ENCODE assay signal across 9 cellular contexts in genomic region chr20:1388706-1389483, GRCh38. TPM values are rescaled to one million over a fixed set of nuclear protein-coding genes. Genes with fewer than 3 reads are reported as not detected.
A peak's percentile ranks its signal among the peaks of the same experiment; 100 is the strongest.
DNase-seq lines count a peak whose midpoint lies in the region; ATAC-seq and TF ChIP-seq lines count a peak whose summit lies in the region.
"Had no signal": no experiment of that assay in that cellular context is flagged by ENCODE, and none has a peak within 500 bp of the region (broad histone marks: within the 10 kb centered on the region; RNA-seq: fewer than 3 reads in every experiment).

No MANE protein-coding gene starts in this region.

- peaks cover 7% of the 10 kb centered on the region for H3K36me3 Mint-ChIP-seq in neural progenitor cell

- TF ChIP-seq CTCF in DND-41 (IDR thresholded peaks at IDR 0.05; ENCODE audit: borderline replicate concordance, extremely low read depth, low read length, poor library complexity, severe bottlenecking) (no peak), neural progenitor cell (IDR thresholded peaks at IDR 0.05) (no peak)

- peaks cover 54% of the 10 kb centered on the region for H3K4me1 ChIP-seq in DND-41 (ENCODE audit: insufficient read depth, low read length)
- peaks cover 39% of the 10 kb centered on the region for H3K4me1 ChIP-seq in neural progenitor cell

- no peak overlapping the region for H2AFZ ChIP-seq in DND-41 (ENCODE audit: low read depth, low read length)
- H2AFZ ChIP-seq in neural progenitor cell (replicated peaks) = no peak overlapping the region

- no peaks in the 10 kb centered on the region for H3K9me3 Mint-ChIP-seq in neural progenitor cell

- H3K9me3 ChIP-seq in DND-41 (ENCODE audit: insufficient read depth, low read length, severe bottlenecking) (no peaks in the 10 kb centered on the region), neural progenitor cell (ENCODE audit: low read depth) (no peaks in the 10 kb centered on the region)

- peaks cover 3% of the 10 kb centered on the region for H3K27me3 Mint-ChIP-seq in neural progenitor cell (ENCODE audit: insufficient read depth, low read depth)

- H3K27ac ChIP-seq in DND-41 (ENCODE audit: low read length) (peak overlapping the region; percentile 68), neural progenitor cell (no peak overlapping the region)

- DNase-seq in DND-41 = peak; percentile 43
- peak; percentile 41 for DNase-seq in NOMO-1 (lab: John Stamatoyannopoulos, UW; ENCODE audit: unreplicated experiment in 2 of 2)
- peak; percentile 20 for DNase-seq in central memory CD4-positive, alpha-beta T cell
- DNase-seq in neural progenitor cell (ENCODE audit: low spot score) = no peak
- DNase-seq in nucleus accumbens (lab: John Stamatoyannopoulos, UW) = no peak
- no peak for DNase-seq in iPS-NIHi7 (ENCODE audit: extremely low spot score)
- DNase-seq in DMS 273 (lab: John Stamatoyannopoulos, UW; ENCODE audit: unreplicated experiment) = no peak
- DNase-seq: NCI-H510A treated with DMSO at 0.1 percent for 48 hours had no signal

- no peaks in the 10 kb centered on the region for H3K27me3 ChIP-seq in DND-41 (ENCODE audit: insufficient read depth, low read length, poor library complexity)
- peaks cover 4% of the 10 kb centered on the region for H3K27me3 ChIP-seq in neural progenitor cell

- H3K4me1 Mint-ChIP-seq in neural progenitor cell = peaks cover 34% of the 10 kb centered on the region

- H3K4me3 Mint-ChIP-seq in neural progenitor cell = peak overlapping the region; percentile 57

- H4K20me1 ChIP-seq in DND-41 (ENCODE audit: insufficient read depth, low read length) = peaks cover 80% of the 10 kb centered on the region
- H4K20me1 ChIP-seq in neural progenitor cell (ENCODE audit: low read depth) = peaks cover 84% of the 10 kb centered on the region

- ATAC-seq in DND-41 (ENCODE audit: insufficient read depth, low read depth) = peak; percentile 52
- ATAC-seq in HG02884 (IDR thresholded peaks at IDR 0.05; ENCODE audit: unreplicated experiment) = no peak

- H3K4me3 ChIP-seq in DND-41 (ENCODE audit: low read depth in 1 of 2, low read length in 2 of 2) (peak overlapping the region in 1 of 2 experiments; percentile 42; a peak in 2 of 4 replicates), neural progenitor cell (no peak overlapping the region)

- H3K9ac ChIP-seq in DND-41 (ENCODE audit: low read depth, low read length) (peak overlapping the region; percentile 37), neural progenitor cell (no peak overlapping the region)

- H3F3A ChIP-seq in neural progenitor cell (ENCODE audit: low read depth) = no peaks in the 10 kb centered on the region

- H3K4me2 ChIP-seq in DND-41 (ENCODE audit: insufficient read depth, low read length) (peak overlapping the region; percentile 86), neural progenitor cell (no peak overlapping the region)

- peaks cover 33% of the 10 kb centered on the region for H3K36me3 ChIP-seq in DND-41 (ENCODE audit: insufficient read depth, low read length)
- no peaks in the 10 kb centered on the region for H3K36me3 ChIP-seq in neural progenitor cell

- H3K27ac Mint-ChIP-seq in neural progenitor cell = peak overlapping the region; percentile 43

- H3K79me2 ChIP-seq in DND-41 (ENCODE audit: insufficient read depth, low read length) (peaks cover 93% of the 10 kb centered on the region), neural progenitor cell (ENCODE audit: low read depth) (peaks cover 90% of the 10 kb centered on the region)

RNA-seq across cellular contexts. Expression of gene FKBP1A, which starts 4.0 kb away (rescaled TPM):
- total RNA-seq in neural progenitor cell (ENCODE audit: low replicate concordance) = 128 and 135 TPM in 2 replicates

RNA-seq across cellular contexts. Expression of gene SDCBP2, which starts 60.0 kb away (rescaled TPM):
- 1.6 and 6.6 TPM in 2 replicates for total RNA-seq in neural progenitor cell (ENCODE audit: low replicate concordance)

Comparison
In these comparisons a context has a peak if more than half of its experiments do, and no peak if none do; other contexts are left out.
1. DNase-seq: peak in DND-41 (single experiment), NOMO-1 (2 of 2) and central memory CD4-positive, alpha-beta T cell (single experiment); none in neural progenitor cell (single experiment), nucleus accumbens (0 of 56), iPS-NIHi7 (single experiment) and DMS 273 (single experiment).